ENCODE assay signal across 19 cellular contexts in the genomic region with DNA sequence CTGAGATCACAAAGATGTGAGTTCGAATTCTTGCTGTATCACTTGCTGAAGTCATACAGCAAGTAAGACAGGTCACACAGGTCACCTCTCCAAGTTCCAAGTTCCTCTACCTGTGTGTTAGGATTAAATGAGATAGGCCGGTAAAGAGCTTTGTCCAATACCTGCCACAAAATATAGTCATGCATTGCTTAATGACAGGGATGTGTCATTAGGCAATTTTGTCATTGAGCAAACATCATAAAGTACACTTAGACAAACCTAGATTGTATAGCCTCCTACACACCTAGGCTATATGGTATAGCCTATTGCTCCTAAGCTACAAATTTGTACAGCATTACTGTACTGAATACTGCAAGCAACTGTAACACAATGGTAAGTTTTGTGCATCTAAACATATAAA.
"Had no signal": no experiment of that assay in that cellular context is flagged by ENCODE, and none has a peak within 500 bp of the region (broad histone marks: within the 10 kb centered on the region; RNA-seq: fewer than 3 reads in every experiment).

No MANE protein-coding gene starts in this region.

- H3K27ac ChIP-seq: brain microvascular endothelial cell, esophagus squamous epithelium, neutrophil, pancreas, testis had no signal

- ATAC-seq: activated CD4-positive, CD25-positive, alpha-beta regulatory T cell treated with anti-CD3 and anti-CD28 coated beads, Interleukin-2, amount 50 U/mL, for 24 hours; activated CD8-positive, alpha-beta T cell treated with anti-CD3 and anti-CD28 coated beads, Interleukin-2, amount 10 ng/mL, durations not matched to agents 7 days and 5 days; naive thymus-derived CD8-positive, alpha-beta T cell; pancreas; sciatic nerve; stimulated activated effector memory CD8-positive, alpha-beta T cell treated with anti-CD3 and anti-CD28 coated beads, Interleukin-12 subunit alpha, Interleukin-12 subunit beta, amount 100 ng/mL, for 72 hours had no signal

- H3K36me3 Mint-ChIP-seq: activated naive CD4-positive, alpha-beta T cell treated with anti-CD3 and anti-CD28 coated beads, Interleukin-2, amount 10 ng/mL, durations not matched to agents 7 days and 5 days; naive thymus-derived CD8-positive, alpha-beta T cell; stimulated activated effector memory CD8-positive, alpha-beta T cell treated with anti-CD3 and anti-CD28 coated beads, Interleukin-12 subunit alpha, Interleukin-12 subunit beta, amount 100 ng/mL, for 72 hours; type B pancreatic cell had no signal

- H3K9me3 Mint-ChIP-seq: activated CD4-positive, alpha-beta T cell treated with anti-CD3 and anti-CD28 coated beads, Interleukin-2, amount 10 ng/mL, durations not matched to agents 7 days and 5 days; activated naive CD4-positive, alpha-beta T cell treated with anti-CD3 and anti-CD28 coated beads, Interleukin-2, amount 10 ng/mL, durations not matched to agents 7 days and 5 days; activated T-cell treated with anti-CD3 and anti-CD28 coated beads, Interleukin-2, amount 50 U/mL, for 24 hours; naive thymus-derived CD8-positive, alpha-beta T cell; stimulated activated effector memory CD8-positive, alpha-beta T cell treated with anti-CD3 and anti-CD28 coated beads, Interleukin-12 subunit alpha, Interleukin-12 subunit beta, amount 100 ng/mL, for 72 hours; T-helper 1 cell treated with Interleukin-12 subunit alpha and Interleukin-12 subunit beta and Interleukin-4 antibody, amounts not matched to agents 30 μg/mL and 1 μg/mL, for 36 hours; type B pancreatic cell had no signal

- H3K4me1 Mint-ChIP-seq: activated naive CD4-positive, alpha-beta T cell treated with anti-CD3 and anti-CD28 coated beads, Interleukin-2, amount 10 ng/mL, durations not matched to agents 7 days and 5 days had no signal

- DNase-seq: activated CD4-positive, alpha-beta T cell treated with anti-CD3 and anti-CD28 coated beads, Interleukin-2, amount 10 ng/mL, durations not matched to agents 7 days and 5 days; activated CD8-positive, alpha-beta T cell treated with anti-CD3 and anti-CD28 coated beads, Interleukin-2, amount 10 ng/mL, durations not matched to agents 7 days and 5 days; activated naive CD4-positive, alpha-beta T cell treated with anti-CD3 and anti-CD28 coated beads, Interleukin-2, amount 10 ng/mL, durations not matched to agents 7 days and 5 days; activated T-cell treated with anti-CD3 and anti-CD28 coated beads, Interleukin-2, amount 50 U/mL, for 24 hours; aorta; brain microvascular endothelial cell; effector CD4-positive, alpha-beta T cell; esophagus squamous epithelium; mesenchymal stem cell; naive thymus-derived CD8-positive, alpha-beta T cell; pancreas; stimulated activated CD4-positive, alpha-beta T cell treated with anti-CD3 and anti-CD28 coated beads, Interleukin-4, amount 100 ng/mL, for 24 hours; testis had no signal

- H3K27me3 ChIP-seq: brain microvascular endothelial cell, esophagus squamous epithelium, pancreas, testis had no signal

- H3K4me1 ChIP-seq: testis had no signal

- H3K36me3 ChIP-seq: brain microvascular endothelial cell, esophagus squamous epithelium, neutrophil, pancreas had no signal

- H3K9me3 ChIP-seq: esophagus squamous epithelium, neutrophil, pancreas, testis had no signal

- H3K4me3 Mint-ChIP-seq: activated CD4-positive, alpha-beta T cell treated with anti-CD3 and anti-CD28 coated beads, Interleukin-2, amount 10 ng/mL, durations not matched to agents 7 days and 5 days; activated CD8-positive, alpha-beta T cell treated with anti-CD3 and anti-CD28 coated beads, Interleukin-2, amount 10 ng/mL, durations not matched to agents 7 days and 5 days; activated naive CD4-positive, alpha-beta T cell treated with anti-CD3 and anti-CD28 coated beads, Interleukin-2, amount 10 ng/mL, durations not matched to agents 7 days and 5 days; activated T-cell treated with anti-CD3 and anti-CD28 coated beads, Interleukin-2, amount 50 U/mL, for 24 hours; naive thymus-derived CD8-positive, alpha-beta T cell; stimulated activated effector memory CD8-positive, alpha-beta T cell treated with anti-CD3 and anti-CD28 coated beads, Interleukin-12 subunit alpha, Interleukin-12 subunit beta, amount 100 ng/mL, for 72 hours; T-helper 1 cell treated with Interleukin-12 subunit alpha and Interleukin-12 subunit beta and Interleukin-4 antibody, amounts not matched to agents 30 μg/mL and 1 μg/mL, for 36 hours; type B pancreatic cell had no signal

- H3K4me3 ChIP-seq: esophagus squamous epithelium, pancreas, testis had no signal

- H3K27ac Mint-ChIP-seq: activated CD4-positive, alpha-beta T cell treated with anti-CD3 and anti-CD28 coated beads, Interleukin-2, amount 10 ng/mL, durations not matched to agents 7 days and 5 days; activated CD8-positive, alpha-beta T cell treated with anti-CD3 and anti-CD28 coated beads, Interleukin-2, amount 10 ng/mL, durations not matched to agents 7 days and 5 days; activated naive CD4-positive, alpha-beta T cell treated with anti-CD3 and anti-CD28 coated beads, Interleukin-2, amount 10 ng/mL, durations not matched to agents 7 days and 5 days; activated T-cell treated with anti-CD3 and anti-CD28 coated beads, Interleukin-2, amount 50 U/mL, for 24 hours; naive thymus-derived CD8-positive, alpha-beta T cell; stimulated activated effector memory CD8-positive, alpha-beta T cell treated with anti-CD3 and anti-CD28 coated beads, Interleukin-12 subunit alpha, Interleukin-12 subunit beta, amount 100 ng/mL, for 72 hours; T-helper 1 cell treated with Interleukin-12 subunit alpha and Interleukin-12 subunit beta and Interleukin-4 antibody, amounts not matched to agents 30 μg/mL and 1 μg/mL, for 36 hours; type B pancreatic cell had no signal
